In genomic region chr20:53645582-53645897, GRCh38 we compare ENCODE assay signal across 16 cellular contexts.
"Had no signal": no experiment of that assay in that cellular context is flagged by ENCODE, and none has a peak within 500 bp of the region (broad histone marks: within the 10 kb centered on the region; RNA-seq: fewer than 3 reads in every experiment).

No MANE protein-coding gene starts in this region.

- ATAC-seq: left lobe of liver had no signal

- H3K27ac ChIP-seq: adrenal gland, ovary, tibial artery had no signal

- DNase-seq: activated CD4-positive, alpha-beta T cell treated with anti-CD3 and anti-CD28 coated beads, Interleukin-2, amount 50 U/mL, for 48 hours; activated CD4-positive, CD25-positive, alpha-beta regulatory T cell treated with anti-CD3 and anti-CD28 coated beads, Interleukin-2, amount 50 U/mL, for 72 hours; activated gamma-delta T cell treated with Interleukin-2 at 50 U/mL for 16 hours; activated T-cell treated with anti-CD3 and anti-CD28 coated beads, Interleukin-2, amount 50 U/mL, for 48 hours; cortex of kidney; effector CD8-positive, alpha-beta T cell; foreskin melanocyte; head of caudate nucleus; mammary epithelial cell; mucosa of descending colon; ovary; stimulated activated CD4-positive, alpha-beta T cell treated with anti-CD3 and anti-CD28 coated beads, Interleukin-4, amount 100 ng/mL, for 4 hours; T-helper 9 cell; tibial artery had no signal

- H3K4me1 ChIP-seq: tibial artery had no signal

- H3K9me3 ChIP-seq: adrenal gland, mucosa of descending colon, ovary, tibial artery had no signal

- H3K4me3 ChIP-seq: adrenal gland, mucosa of descending colon, ovary, tibial artery had no signal

- H3K27me3 ChIP-seq: adrenal gland, ovary, tibial artery had no signal

- H3K36me3 ChIP-seq: adrenal gland, ovary, tibial artery had no signal
